Comparison of ENCODE assay signal across 8 cellular contexts in the genomic region with DNA sequence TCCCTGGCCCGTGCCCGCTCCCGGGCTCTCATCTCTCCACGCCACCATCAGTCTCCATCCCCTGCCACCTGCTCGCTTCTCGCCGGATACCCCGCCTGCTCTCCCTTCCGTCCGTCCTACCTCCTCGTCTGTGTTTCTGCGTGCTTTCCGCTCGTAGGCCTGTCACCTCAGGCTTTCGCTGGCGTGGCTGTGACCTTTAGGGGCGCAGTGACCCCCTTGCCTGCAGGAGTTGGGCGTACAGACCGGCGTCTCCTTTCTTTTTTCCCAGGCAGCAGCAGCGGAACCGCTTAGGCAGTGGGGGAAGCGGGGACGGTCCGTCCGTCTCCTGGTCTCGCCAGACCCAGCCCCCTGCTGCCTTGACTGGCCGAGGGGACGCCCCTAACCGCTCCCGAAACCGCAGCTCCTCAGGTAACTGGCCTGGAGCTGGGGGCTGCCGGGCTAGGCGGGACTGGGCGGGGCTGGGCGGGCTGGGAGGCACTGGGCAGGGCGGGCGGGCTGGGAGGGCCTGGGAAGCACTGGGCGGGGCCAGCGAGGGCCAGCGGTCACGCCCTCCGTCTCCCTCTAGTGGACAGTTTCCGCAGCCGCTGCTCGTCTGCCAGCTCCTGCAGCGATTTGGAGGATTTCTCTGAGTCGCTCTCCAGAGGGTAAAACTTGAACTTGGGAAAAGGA. TPM values are rescaled to one million over a fixed set of nuclear protein-coding genes. Genes with fewer than 3 reads are reported as not detected.
DNase-seq lines count a peak whose midpoint lies in the region; ATAC-seq lines count a peak whose summit lies in the region.

No MANE protein-coding gene starts in this region.

- H3K9ac ChIP-seq in NT2/D1 (ENCODE audit: insufficient read length, low read depth), result peak overlapping the region; percentile 67

- peaks cover 8% of the 10 kb centered on the region for H3K36me3 ChIP-seq in NT2/D1 (ENCODE audit: insufficient read depth, insufficient read length, low read length)

- peak; percentile 61 for ATAC-seq in esophagus mucosa

- H3K4me1 ChIP-seq in NT2/D1 (ENCODE audit: insufficient read depth, insufficient read length), result peaks cover 11% of the 10 kb centered on the region

- DNase-seq in HT-29 (ENCODE audit: low spot score), result peak; percentile 98
- DNase-seq in NT2/D1 (ENCODE audit: low read depth, low spot score), result peak; percentile 61
- DNase-seq in activated T-cell treated with anti-CD3 and anti-CD28 coated beads for 48 hours (ENCODE audit: low read depth), result peak; percentile 75
- DNase-seq in myocyte (ENCODE audit: low read depth), result peak; percentile 79
- peak; percentile 64 to 68 for DNase-seq in stimulated activated CD8-positive, alpha-beta memory T cell treated with anti-CD3 and anti-CD28 coated beads, Interleukin-7, amount 100 ng/mL, for 1 hour (ENCODE audit: low read depth in 2 of 2)
- no peak for DNase-seq in OCI-M2 (lab: John Stamatoyannopoulos, UW; ENCODE audit: unreplicated experiment)

- peaks cover 27% of the 10 kb centered on the region for H3K27me3 ChIP-seq in NT2/D1 (ENCODE audit: insufficient read depth, insufficient read length)

- H3K4me3 ChIP-seq in GM08714 (ENCODE audit: low read length) (peak overlapping the region; percentile 37; the same call in 1 of the 2 replicates), NT2/D1 (ENCODE audit: insufficient read length, low read depth) (peak overlapping the region; percentile 33)

- H3K9me3 ChIP-seq in NT2/D1 (ENCODE audit: insufficient read depth, low read length), result no peaks in the 10 kb centered on the region

RNA-seq across cellular contexts. Expression of a gene that starts 6.3 kb away (rescaled TPM):
- total RNA-seq in HT-29 (2014; rRNA removed; shearing (Covaris generic)), result not detected in 2 replicates
- total RNA-seq in esophagus mucosa (not detected), myocyte (not detected in 2 replicates)
- 0.30 TPM for polyA plus RNA-seq in myocyte (2012)

RNA-seq across cellular contexts. Expression of a gene that starts 21.3 kb away (rescaled TPM):
- 20.3 and 24.4 TPM in 2 replicates for total RNA-seq in HT-29 (2014; rRNA removed; shearing (Covaris generic))
- total RNA-seq in esophagus mucosa, result 9.1 TPM
- 7.0 and 10.9 TPM in 2 replicates for total RNA-seq in myocyte
- polyA plus RNA-seq in myocyte (2012), result 7.1 TPM

RNA-seq across cellular contexts. Expression of a gene that starts 24.2 kb away (rescaled TPM):
- total RNA-seq in HT-29 (2014; rRNA removed; shearing (Covaris generic)), result 4.2 and 6.8 TPM in 2 replicates
- total RNA-seq in esophagus mucosa (0.24 TPM), myocyte (0.10 and 0.91 TPM in 2 replicates)
- 0.67 TPM for polyA plus RNA-seq in myocyte (2012)

RNA-seq across cellular contexts. Expression of a gene that starts 42.9 kb away (rescaled TPM):
- not detected in 2 replicates for total RNA-seq in HT-29 (2014; rRNA removed; shearing (Covaris generic))
- total RNA-seq in esophagus mucosa, result 0.40 TPM
- total RNA-seq in myocyte, result not detected in 2 replicates
- not detected for polyA plus RNA-seq in myocyte (2012)
